Comparison of ENCODE assay signal across 21 cellular contexts in genomic region chr7:155831807-155832524, GRCh38. TPM values are rescaled to one million over a fixed set of nuclear protein-coding genes. Genes with fewer than 3 reads are reported as not detected.
"Had no signal": no experiment of that assay in that cellular context is flagged by ENCODE, and none has a peak within 500 bp of the region (broad histone marks: within the 10 kb centered on the region; RNA-seq: fewer than 3 reads in every experiment).

No MANE protein-coding gene starts in this region.

- H3K27me3 ChIP-seq: neural progenitor cell, right atrium auricular region, thyroid gland had no signal

- H3K27ac ChIP-seq: esophagus squamous epithelium, gastrocnemius medialis, neural progenitor cell, prostate gland, right atrium auricular region, thyroid gland had no signal

- H2AFZ ChIP-seq: neural progenitor cell had no signal

- DNase-seq: activated B cell treated with CpG ODN at 0.5 μM for 24 hours; activated CD4-positive, alpha-beta T cell treated with anti-CD3 and anti-CD28 coated beads for 36 hours; activated CD4-positive, alpha-beta T cell treated with anti-CD3 and anti-CD28 coated beads, Interleukin-2, amount 50 U/mL, for 4 hours; activated naive CD4-positive, alpha-beta T cell treated with Interleukin-2 at 50 U/mL for 16 hours; activated T-cell treated with anti-CD3 and anti-CD28 coated beads, Interleukin-2, amount 50 U/mL, for 48 hours; amygdala; cerebellar nuclear complex; cortex of kidney; endodermal cell; esophagus squamous epithelium; gastrocnemius medialis; head of caudate nucleus; left ventricle myocardium superior; mammary epithelial cell; stimulated activated CD4-positive, alpha-beta T cell treated with anti-CD3 and anti-CD28 coated beads, Interleukin-12 subunit alpha, Interleukin-12 subunit beta, amount 100 ng/mL, for 4 hours; substantia nigra; thyroid gland had no signal

- H3K36me3 ChIP-seq: esophagus squamous epithelium, gastrocnemius medialis, neural progenitor cell, prostate gland, right atrium auricular region, thyroid gland had no signal

- H3K9me3 ChIP-seq: esophagus squamous epithelium, gastrocnemius medialis, prostate gland, right atrium auricular region, thyroid gland had no signal

- H3K9ac ChIP-seq: neural progenitor cell had no signal

- ATAC-seq: activated CD4-positive, alpha-beta T cell treated with anti-CD3 and anti-CD28 coated beads for 36 hours; gastrocnemius medialis; left ventricle myocardium superior; naive thymus-derived CD8-positive, alpha-beta T cell had no signal

- H3K4me2 ChIP-seq: neural progenitor cell had no signal

- H3K4me3 ChIP-seq: esophagus squamous epithelium, gastrocnemius medialis, neural progenitor cell, prostate gland, right atrium auricular region, thyroid gland had no signal

- H3K4me1 ChIP-seq: esophagus squamous epithelium, gastrocnemius medialis, prostate gland, right atrium auricular region, thyroid gland had no signal

RNA-seq across cellular contexts. Expression of gene SHH, which starts 19.7 kb away (rescaled TPM):
- polyA plus RNA-seq: mammary epithelial cell had no signal
